11 cellular contexts compared by ENCODE assay signal in genomic region chr2:226673314-226673723, GRCh38.
DNase-seq lines count a peak whose midpoint lies in the region; ATAC-seq, FAIRE-seq and TF ChIP-seq lines count a peak whose summit lies in the region.
"Had no signal": no experiment of that assay in that cellular context is flagged by ENCODE, and none has a peak within 500 bp of the region (broad histone marks: within the 10 kb centered on the region; RNA-seq: fewer than 3 reads in every experiment).

No MANE protein-coding gene starts in this region.

- no peaks in the 10 kb centered on the region for H3K9me3 ChIP-seq in astrocyte (ENCODE audit: insufficient read depth, low read depth, low read length)
- no peaks in the 10 kb centered on the region for H3K9me3 ChIP-seq in CD8-positive, alpha-beta T cell (ENCODE audit: low read length)

- H3K9me3 Mint-ChIP-seq in astrocyte (ENCODE audit: unreplicated experiment): peaks cover 4% of the 10 kb centered on the region
- no peaks in the 10 kb centered on the region for H3K9me3 Mint-ChIP-seq in CD8-positive, alpha-beta T cell
- no peaks in the 10 kb centered on the region for H3K9me3 Mint-ChIP-seq in activated T-helper 17 cell treated with anti-CD3 and anti-CD28 coated beads, Interleukin-2, amount 50 U/mL, for 72 hours

- no peaks in the 10 kb centered on the region for H4K20me1 ChIP-seq in astrocyte (ENCODE audit: insufficient read depth, low read length)

- intact Hi-C loops in CD8-positive, alpha-beta T cell (cut with DNase I, micrococcal nuclease): no loop called here

- H3K27me3 ChIP-seq in astrocyte (ENCODE audit: insufficient read depth, low read length): no peaks in the 10 kb centered on the region
- no peaks in the 10 kb centered on the region for H3K27me3 ChIP-seq in CD8-positive, alpha-beta T cell (ENCODE audit: insufficient read depth, low read length)

- DNase-seq in AG09309 (ENCODE audit: low read depth) (peak; percentile 94), HTR-8/SVneo (ENCODE audit: insufficient read length, low spot score) (peak; percentile 56), astrocyte (ENCODE audit: low read depth) (peak; percentile 96), kidney tubule cell (ENCODE audit: low spot score) (peak; percentile 82), DMS53 (lab: John Stamatoyannopoulos, UW) (no peak)
- no peak for DNase-seq in CD8-positive, alpha-beta T cell
- DNase-seq in stimulated activated CD4-positive, alpha-beta T cell treated with anti-CD3 and anti-CD28 coated beads, Interleukin-12 subunit alpha, Interleukin-12 subunit beta, amount 100 ng/mL, for 4 hours: no peak
- DNase-seq: activated CD4-positive, alpha-beta T cell treated with anti-CD3 and anti-CD28 coated beads, Interleukin-2, amount 50 U/mL, for 4 hours; dorsolateral prefrontal cortex; NCI-H524 had no signal

- no peaks in the 10 kb centered on the region for H3K36me3 ChIP-seq in astrocyte (ENCODE audit: insufficient read depth, low read length)
- no peaks in the 10 kb centered on the region for H3K36me3 ChIP-seq in CD8-positive, alpha-beta T cell (ENCODE audit: insufficient read depth, low read length)

- peaks cover 15% of the 10 kb centered on the region for H3K4me1 Mint-ChIP-seq in astrocyte (ENCODE audit: low read depth, unreplicated experiment)
- H3K4me1 Mint-ChIP-seq in CD8-positive, alpha-beta T cell (ENCODE audit: low read depth): peaks cover 5% of the 10 kb centered on the region
- H3K4me1 Mint-ChIP-seq in activated T-helper 17 cell treated with anti-CD3 and anti-CD28 coated beads, Interleukin-2, amount 50 U/mL, for 72 hours: peaks cover 6% of the 10 kb centered on the region

- H3K4me2 ChIP-seq in astrocyte (ENCODE audit: low read length): peak overlapping the region; percentile 24

- H3K27ac ChIP-seq in astrocyte (ENCODE audit: low read depth, low read length): no peak overlapping the region
- H3K27ac ChIP-seq in CD8-positive, alpha-beta T cell (ENCODE audit: low read depth, low read length): no peak overlapping the region
- H3K27ac ChIP-seq: dorsolateral prefrontal cortex had no signal

- FAIRE-seq in HTR-8/SVneo (lab: Jason Lieb, UNC) (peak; percentile 84), astrocyte (lab: Jason Lieb, UNC) (no peak)

- peaks cover 9% of the 10 kb centered on the region for H3K4me1 ChIP-seq in astrocyte (ENCODE audit: insufficient read depth, low read length)
- H3K4me1 ChIP-seq in CD8-positive, alpha-beta T cell (ENCODE audit: insufficient read depth, low read length): no peaks in the 10 kb centered on the region

- no peaks in the 10 kb centered on the region for H3K36me3 Mint-ChIP-seq in astrocyte (ENCODE audit: low read depth, unreplicated experiment)
- H3K36me3 Mint-ChIP-seq in CD8-positive, alpha-beta T cell: no peaks in the 10 kb centered on the region
- no peaks in the 10 kb centered on the region for H3K36me3 Mint-ChIP-seq in activated T-helper 17 cell treated with anti-CD3 and anti-CD28 coated beads, Interleukin-2, amount 50 U/mL, for 72 hours (ENCODE audit: low read depth)

- CTCF ChIA-PET in CD8-positive, alpha-beta T cell (lab: Charles Lee): no interaction called here

- no peak overlapping the region for H2AFZ ChIP-seq in astrocyte (ENCODE audit: low read depth, low read length)

- no peaks in the 10 kb centered on the region for H3K27me3 Mint-ChIP-seq in astrocyte (ENCODE audit: low read depth, unreplicated experiment)
- H3K27me3 Mint-ChIP-seq in CD8-positive, alpha-beta T cell (ENCODE audit: low read depth): peaks cover 25% of the 10 kb centered on the region
- H3K27me3 Mint-ChIP-seq in activated T-helper 17 cell treated with anti-CD3 and anti-CD28 coated beads, Interleukin-2, amount 50 U/mL, for 72 hours: peaks cover 36% of the 10 kb centered on the region

- POLR2A ChIA-PET in CD8-positive, alpha-beta T cell (lab: Charles Lee): interaction anchor here (0.5 kb wide), 1 partner anchor 63 kb away, joined by 3 read pairs; no protein-coding TSS in a partner anchor

- H3K9ac ChIP-seq in astrocyte (ENCODE audit: low read length): no peak overlapping the region

- H3K79me2 ChIP-seq in astrocyte (ENCODE audit: insufficient read depth, low read length): no peaks in the 10 kb centered on the region

- no peak overlapping the region for H3K4me3 Mint-ChIP-seq in astrocyte (ENCODE audit: unreplicated experiment)
- H3K4me3 Mint-ChIP-seq in CD8-positive, alpha-beta T cell: no peak overlapping the region
- H3K4me3 Mint-ChIP-seq in activated T-helper 17 cell treated with anti-CD3 and anti-CD28 coated beads, Interleukin-2, amount 50 U/mL, for 72 hours: no peak overlapping the region

- no peak for ATAC-seq in CD8-positive, alpha-beta T cell
- ATAC-seq in activated T-helper 17 cell treated with anti-CD3 and anti-CD28 coated beads, Interleukin-2, amount 50 U/mL, for 72 hours (replicated peaks): no peak

- no peak for TF ChIP-seq CTCF in AG09309 (IDR thresholded peaks at IDR 0.05; ENCODE audit: control insufficient read depth, insufficient read depth, low read depth, low read length, missing control alignments)
- TF ChIP-seq CTCF in astrocyte (IDR thresholded peaks at IDR 0.05; ENCODE audit: insufficient read depth, low read depth, low read length): no peak
- TF ChIP-seq CTCF in CD8-positive, alpha-beta T cell (IDR thresholded peaks at IDR 0.05): no peak

- no peak overlapping the region for H3K27ac Mint-ChIP-seq in astrocyte (ENCODE audit: unreplicated experiment)
- H3K27ac Mint-ChIP-seq in CD8-positive, alpha-beta T cell: no peak overlapping the region
- no peak overlapping the region for H3K27ac Mint-ChIP-seq in activated T-helper 17 cell treated with anti-CD3 and anti-CD28 coated beads, Interleukin-2, amount 50 U/mL, for 72 hours

- no peak overlapping the region for H3K4me3 ChIP-seq in AG09309 (ENCODE audit: control insufficient read depth, low read depth, low read length)
- H3K4me3 ChIP-seq in astrocyte (ENCODE audit: insufficient read depth, low read depth, low read length): no peak overlapping the region
- H3K4me3 ChIP-seq in CD8-positive, alpha-beta T cell (ENCODE audit: low read depth, low read length): no peak overlapping the region
- H3K4me3 ChIP-seq: dorsolateral prefrontal cortex had no signal

Comparison
In these comparisons a context has a peak if more than half of its experiments do, and no peak if none do; other contexts are left out.
1. DNase-seq: peak in AG09309 (single experiment), HTR-8/SVneo (single experiment), astrocyte (single experiment) and kidney tubule cell (single experiment); none in CD8-positive, alpha-beta T cell (0 of 7), stimulated activated CD4-positive, alpha-beta T cell treated with anti-CD3 and anti-CD28 coated beads, Interleukin-12 subunit alpha, Interleukin-12 subunit beta, amount 100 ng/mL, for 4 hours (single experiment) and DMS53 (single experiment).